ENCODE assay signal across 1 cellular context in genomic region chr17:50785126-50785525, GRCh38.
TF ChIP-seq lines count a peak whose summit lies in the region.

No MANE protein-coding gene starts in this region.

TF ChIP-seq in IMR-90, 13 proteins besides CTCF, POLR2A, EP300 and RAD21:
- no peak for TF ChIP-seq NFE2L2 (IDR thresholded peaks at IDR 0.05; ENCODE audit: low read depth, low read length)
- TF ChIP-seq RCOR1 (IDR thresholded peaks at IDR 0.05; ENCODE audit: insufficient replicate concordance, low read length) = no peak
- no peak for TF ChIP-seq MAZ (IDR thresholded peaks at IDR 0.05; ENCODE audit: borderline replicate concordance, low read depth, low read length)
- TF ChIP-seq ELK1 (IDR thresholded peaks at IDR 0.05; ENCODE audit: borderline replicate concordance, low read depth, low read length) = no peak
- no peak for TF ChIP-seq MAFK (IDR thresholded peaks at IDR 0.05; ENCODE audit: low read depth, low read length)
- no peak for TF ChIP-seq SMC3 (IDR thresholded peaks at IDR 0.05; ENCODE audit: low read depth, low read length)
- TF ChIP-seq CHD1 (IDR thresholded peaks at IDR 0.05; ENCODE audit: low read depth, low read length) = no peak
- no peak for TF ChIP-seq RFX5 (IDR thresholded peaks at IDR 0.05; ENCODE audit: low read depth, low read length)
- no peak for TF ChIP-seq CEBPB (IDR thresholded peaks at IDR 0.05; ENCODE audit: low read depth, low read length)
- TF ChIP-seq MXI1 (IDR thresholded peaks at IDR 0.05; ENCODE audit: borderline replicate concordance, low read depth, low read length) = no peak
- no peak for TF ChIP-seq BHLHE40 (IDR thresholded peaks at IDR 0.05; ENCODE audit: low read depth, low read length)
- TF ChIP-seq USF2 (IDR thresholded peaks at IDR 0.05; ENCODE audit: low read depth, low read length) = no peak
- TF ChIP-seq FOS (IDR thresholded peaks at IDR 0.05; ENCODE audit: low read depth, low read length) = no peak
